Comparison of ENCODE assay signal across 8 cellular contexts in genomic region chr4:72312032-72312650, GRCh38.
DNase-seq lines count a peak whose midpoint lies in the region; ATAC-seq, FAIRE-seq and TF ChIP-seq lines count a peak whose summit lies in the region.

No MANE protein-coding gene starts in this region.

- no peaks in the 10 kb centered on the region for H3K79me2 ChIP-seq in smooth muscle cell (ENCODE audit: low read depth)

- H3K4me2 ChIP-seq in smooth muscle cell, result no peak overlapping the region

- H3K27ac ChIP-seq in smooth muscle cell (ENCODE audit: low read depth), result peak overlapping the region; percentile 70

- no peak for TF ChIP-seq POLR2A in H54 (IDR thresholded peaks at IDR 0.05; ENCODE audit: low read depth, low read length)

- TF ChIP-seq CTCF in smooth muscle cell (IDR thresholded peaks at IDR 0.05; ENCODE audit: borderline replicate concordance, insufficient read depth, poor library complexity, severe bottlenecking), result no peak

- no peaks in the 10 kb centered on the region for H4K20me1 ChIP-seq in smooth muscle cell (ENCODE audit: low read depth)

- ATAC-seq in HG02759 (IDR thresholded peaks at IDR 0.05; ENCODE audit: unreplicated experiment) (no peak), HG03460 (IDR thresholded peaks at IDR 0.05; ENCODE audit: unreplicated experiment) (no peak)

- H3K9me3 ChIP-seq in smooth muscle cell (replicated peaks; ENCODE audit: low read depth), result no peaks in the 10 kb centered on the region

- no peaks in the 10 kb centered on the region for H3K36me3 ChIP-seq in smooth muscle cell (ENCODE audit: low read depth)

- no peaks in the 10 kb centered on the region for H3F3A ChIP-seq in smooth muscle cell (ENCODE audit: low read depth)

- H2AFZ ChIP-seq in smooth muscle cell (ENCODE audit: low read depth), result peak overlapping the region; percentile 26

- H3K27me3 ChIP-seq in smooth muscle cell (ENCODE audit: low read depth), result no peaks in the 10 kb centered on the region

- peak; percentile 91 for FAIRE-seq in H54 (lab: Jason Lieb, UNC)

- DNase-seq in H54 (ENCODE audit: insufficient read length, low spot score), result peak; percentile 1
- peak; percentile 91 for DNase-seq in brain pericyte (ENCODE audit: low read depth, low spot score)
- peak; percentile 37 for DNase-seq in iPS-NIHi11 (ENCODE audit: low spot score)
- DNase-seq in smooth muscle cell (lab: John Stamatoyannopoulos, UW; ENCODE audit: unreplicated experiment), result no peak
- DNase-seq in NCI-H510A treated with DMSO at 0.1 percent for 48 hours (lab: John Stamatoyannopoulos, UW), result no peak
- no peak for DNase-seq in stimulated activated CD4-positive, alpha-beta T cell treated with anti-CD3 and anti-CD28 coated beads, Interleukin-4, amount 100 ng/mL, for 1 hour

- H3K4me3 ChIP-seq in smooth muscle cell, result no peak overlapping the region

- WGBS in smooth muscle cell (ENCODE audit: low lambda C conversion rate), result 64% methylated on average over 6 of the region's 6 CpGs

- peak overlapping the region; percentile 60 for H3K9ac ChIP-seq in smooth muscle cell (ENCODE audit: low read depth)

- peaks cover 15% of the 10 kb centered on the region for H3K4me1 ChIP-seq in smooth muscle cell (ENCODE audit: low read depth)

Comparison
In these comparisons a context has a peak if more than half of its experiments do, and no peak if none do; other contexts are left out.
1. DNase-seq: peak in H54 (single experiment), brain pericyte (single experiment) and iPS-NIHi11 (single experiment); none in smooth muscle cell (single experiment), NCI-H510A treated with DMSO at 0.1 percent for 48 hours (single experiment) and stimulated activated CD4-positive, alpha-beta T cell treated with anti-CD3 and anti-CD28 coated beads, Interleukin-4, amount 100 ng/mL, for 1 hour (single experiment).